In genomic region chr17:47189732-47190621, GRCh38 we compare ENCODE assay signal across 8 cellular contexts. TPM values are rescaled to one million over a fixed set of nuclear protein-coding genes. Genes with fewer than 3 reads are reported as not detected.
DNase-seq lines count a peak whose midpoint lies in the region; ATAC-seq, FAIRE-seq and TF ChIP-seq lines count a peak whose summit lies in the region.

No MANE protein-coding gene starts in this region.

- H3K4me1 ChIP-seq in KMS-11 (ENCODE audit: low read depth, poor library complexity, severe bottlenecking): peaks cover 69% of the 10 kb centered on the region

- DNase-seq in AG10803 (ENCODE audit: low read depth) (no peak), choroid plexus epithelial cell (ENCODE audit: low read depth) (no peak), naive B cell (no peak), GM12891 (ENCODE audit: insufficient read length, low spot score) (no peak), NCI-H1930 (lab: John Stamatoyannopoulos, UW) (no peak), islet precursor cell (no peak)

- H3K27me3 Mint-ChIP-seq in naive B cell: no peaks in the 10 kb centered on the region

- H3K4me3 Mint-ChIP-seq in naive B cell: peak overlapping the region; percentile 95 to 98 (median 96)

- peak overlapping the region; percentile 18; the same call in 1 of the 2 replicates for H3K27ac ChIP-seq in KMS-11

- TF ChIP-seq CTCF in AG10803 (conservative IDR thresholded peaks at IDR 0.05; ENCODE audit: low read length) (no peak), KMS-11 (conservative IDR thresholded peaks at IDR 0.05; ENCODE audit: low read depth, low read length) (no peak), choroid plexus epithelial cell (conservative IDR thresholded peaks at IDR 0.05; ENCODE audit: low read depth, low read length) (no peak)

- H3K4me1 Mint-ChIP-seq in naive B cell: peaks cover 40 to 67% (median 48%) of the 10 kb centered on the region in 3 donors

- no peak for TF ChIP-seq POLR2A in GM12891 (IDR thresholded peaks at IDR 0.05; ENCODE audit: low read depth, low read length)

- H3K9ac ChIP-seq in KMS-11: peak overlapping the region; percentile 33; the same call in 1 of the 2 replicates

- H3K27ac Mint-ChIP-seq in naive B cell: peak overlapping the region; percentile 49 to 99 (median 98)

- H3K4me3 ChIP-seq in AG10803 (ENCODE audit: low read length) (peak overlapping the region; percentile 61), KMS-11 (IDR thresholded peaks at IDR 0.05; ENCODE audit: insufficient read depth, low read depth, low read length) (no peak overlapping the region), choroid plexus epithelial cell (ENCODE audit: low read depth, low read length) (peak overlapping the region; percentile 47)

- no peaks in the 10 kb centered on the region; the same call in 1 of the 2 replicates for H4K20me1 ChIP-seq in KMS-11 (ENCODE audit: insufficient read depth)

- peaks cover 41% of the 10 kb centered on the region for H3K79me2 ChIP-seq in KMS-11 (ENCODE audit: insufficient read depth, low read depth)

- no peaks in the 10 kb centered on the region for H3K27me3 ChIP-seq in KMS-11 (ENCODE audit: insufficient read depth, low read depth)

- FAIRE-seq in GM12891 (lab: Jason Lieb, UNC): no peak

- ATAC-seq in naive B cell (ENCODE audit: low read depth in 2 of 2) (no peak), GM19328 (IDR thresholded peaks at IDR 0.05; ENCODE audit: unreplicated experiment) (no peak)

- H3K36me3 Mint-ChIP-seq in naive B cell: peaks cover 0 to 4% of the 10 kb centered on the region in 2 donors

- H3K36me3 ChIP-seq in KMS-11 (ENCODE audit: insufficient read depth): no peaks in the 10 kb centered on the region

- peak overlapping the region; percentile 59; the same call in 1 of the 2 replicates for H2AFZ ChIP-seq in KMS-11 (ENCODE audit: low read depth)

- H3K4me2 ChIP-seq in KMS-11: peak overlapping the region; percentile 83

- H3K9me3 Mint-ChIP-seq in naive B cell: peaks cover 0 to 4% (median 0%) of the 10 kb centered on the region in 7 donors

TF ChIP-seq in GM12891, 5 proteins besides CTCF, POLR2A, EP300 and RAD21:
- no peak for TF ChIP-seq PAX5 (IDR thresholded peaks at IDR 0.05; ENCODE audit: insufficient read depth, low read length, severe bottlenecking)
- no peak for TF ChIP-seq POLR2AphosphoS5 (IDR thresholded peaks at IDR 0.05; ENCODE audit: low read depth, low read length)
- no peak for TF ChIP-seq TAF1 (IDR thresholded peaks at IDR 0.05; ENCODE audit: low read depth, low read length)
- no peak for TF ChIP-seq POU2F2 (IDR thresholded peaks at IDR 0.05; ENCODE audit: low read depth, low read length)
- TF ChIP-seq SPI1 (IDR thresholded peaks at IDR 0.05; ENCODE audit: low read depth, low read length): no peak

RNA-seq across cellular contexts. Expression of gene CDC27, which starts 0.9 kb away (rescaled TPM):
- polyA plus RNA-seq in naive B cell (ENCODE audit: low read depth in 6 of 6): 100 to 1,000 TPM in 3 of 6 donors, 10 to 100 TPM in 3; 88.1 to 112 (median 97.6) TPM
- 36.9 TPM for polyA plus RNA-seq in GM12891 (2012; ENCODE audit: low read depth, missing spikeins)

RNA-seq across cellular contexts. Expression of gene MYL4, which starts 19.2 kb away (rescaled TPM):
- under 1 TPM in 2 of 6 donors, not detected in 4; 0.53 to 0.55 TPM for polyA plus RNA-seq in naive B cell (ENCODE audit: low read depth in 6 of 6)
- polyA plus RNA-seq in GM12891 (2012; ENCODE audit: low read depth, missing spikeins): 0.12 TPM
